1 cellular context compared by ENCODE assay signal in the genomic region with DNA sequence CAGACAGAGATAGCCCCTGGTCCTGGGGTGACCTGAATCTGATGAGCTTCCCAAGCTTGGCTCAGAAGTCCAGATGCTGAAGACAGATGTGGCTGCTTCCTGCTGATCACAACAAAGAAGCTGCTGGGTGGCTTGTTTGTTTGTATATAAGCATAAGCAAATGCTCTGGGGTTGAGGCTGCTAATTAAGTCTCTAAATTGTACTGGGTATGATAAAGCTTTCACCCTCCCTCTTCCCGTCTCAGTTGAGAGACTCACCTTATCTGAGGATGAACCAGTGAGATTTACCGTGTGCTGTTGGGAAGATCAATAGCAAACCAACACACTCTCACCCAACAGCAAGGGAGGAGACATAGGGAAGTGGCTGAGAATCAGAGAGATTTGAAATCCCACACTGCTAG.
TF ChIP-seq lines count a peak whose summit lies in the region.

No MANE protein-coding gene starts in this region.

TF ChIP-seq in WTC11, 78 proteins besides CTCF, POLR2A, EP300 and RAD21 (continued from another document):
- TF ChIP-seq, protein P1, sequence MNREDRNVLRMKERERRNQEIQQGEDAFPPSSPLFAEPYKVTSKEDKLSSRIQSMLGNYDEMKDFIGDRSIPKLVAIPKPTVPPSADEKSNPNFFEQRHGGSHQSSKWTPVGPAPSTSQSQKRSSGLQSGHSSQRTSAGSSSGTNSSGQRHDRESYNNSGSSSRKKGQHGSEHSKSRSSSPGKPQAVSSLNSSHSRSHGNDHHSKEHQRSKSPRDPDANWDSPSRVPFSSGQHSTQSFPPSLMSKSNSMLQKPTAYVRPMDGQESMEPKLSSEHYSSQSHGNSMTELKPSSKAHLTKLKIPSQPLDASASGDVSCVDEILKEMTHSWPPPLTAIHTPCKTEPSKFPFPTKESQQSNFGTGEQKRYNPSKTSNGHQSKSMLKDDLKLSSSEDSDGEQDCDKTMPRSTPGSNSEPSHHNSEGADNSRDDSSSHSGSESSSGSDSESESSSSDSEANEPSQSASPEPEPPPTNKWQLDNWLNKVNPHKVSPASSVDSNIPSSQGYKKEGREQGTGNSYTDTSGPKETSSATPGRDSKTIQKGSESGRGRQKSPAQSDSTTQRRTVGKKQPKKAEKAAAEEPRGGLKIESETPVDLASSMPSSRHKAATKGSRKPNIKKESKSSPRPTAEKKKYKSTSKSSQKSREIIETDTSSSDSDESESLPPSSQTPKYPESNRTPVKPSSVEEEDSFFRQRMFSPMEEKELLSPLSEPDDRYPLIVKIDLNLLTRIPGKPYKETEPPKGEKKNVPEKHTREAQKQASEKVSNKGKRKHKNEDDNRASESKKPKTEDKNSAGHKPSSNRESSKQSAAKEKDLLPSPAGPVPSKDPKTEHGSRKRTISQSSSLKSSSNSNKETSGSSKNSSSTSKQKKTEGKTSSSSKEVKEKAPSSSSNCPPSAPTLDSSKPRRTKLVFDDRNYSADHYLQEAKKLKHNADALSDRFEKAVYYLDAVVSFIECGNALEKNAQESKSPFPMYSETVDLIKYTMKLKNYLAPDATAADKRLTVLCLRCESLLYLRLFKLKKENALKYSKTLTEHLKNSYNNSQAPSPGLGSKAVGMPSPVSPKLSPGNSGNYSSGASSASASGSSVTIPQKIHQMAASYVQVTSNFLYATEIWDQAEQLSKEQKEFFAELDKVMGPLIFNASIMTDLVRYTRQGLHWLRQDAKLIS (CRISPR knock-in tag; IDR thresholded peaks at IDR 0.05; ENCODE audit: borderline replicate concordance) = no peak
- TF ChIP-seq TCF7 (CRISPR knock-in tag; IDR thresholded peaks at IDR 0.05; ENCODE audit: low read depth) = no peak
